Comparison of ENCODE assay signal across 9 cellular contexts in the genomic region with DNA sequence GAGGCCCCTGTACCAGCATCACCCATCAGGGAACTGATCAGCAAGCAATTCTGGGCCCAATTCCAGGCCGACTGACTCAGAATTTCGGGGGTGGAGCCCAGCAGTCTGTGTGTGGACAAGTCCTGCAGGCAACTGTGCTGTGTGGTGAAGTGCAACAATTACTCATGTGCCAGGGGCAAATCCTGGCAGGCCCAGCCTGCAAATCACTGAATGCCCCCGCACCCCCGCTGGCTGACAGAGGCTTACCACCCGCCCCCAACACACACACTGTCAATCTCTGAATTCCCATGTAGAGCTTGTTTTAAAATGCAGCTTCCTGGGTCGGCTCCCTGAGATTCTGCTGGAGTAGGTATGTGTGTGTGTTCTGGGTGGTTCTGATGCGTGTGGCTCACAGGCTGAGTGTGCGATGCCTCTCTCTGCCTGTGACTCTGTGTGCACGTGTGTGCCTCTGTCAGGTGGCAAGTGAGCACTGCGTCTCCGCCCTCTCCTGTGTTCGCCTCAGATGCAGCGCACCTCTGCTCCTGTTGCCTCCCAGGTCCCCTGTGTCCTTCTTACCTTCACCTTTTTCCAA. TPM values are rescaled to one million over a fixed set of nuclear protein-coding genes. Genes with fewer than 3 reads are reported as not detected.
DNase-seq lines count a peak whose midpoint lies in the region; ATAC-seq, FAIRE-seq and TF ChIP-seq lines count a peak whose summit lies in the region.
"Had no signal": no experiment of that assay in that cellular context is flagged by ENCODE, and none has a peak within 500 bp of the region (broad histone marks: within the 10 kb centered on the region; RNA-seq: fewer than 3 reads in every experiment).

No MANE protein-coding gene starts in this region.

- DNase-seq in Ammon's horn (ENCODE audit: low spot score): peak; percentile 83
- DNase-seq in LHCN-M2 (ENCODE audit: low read depth): peak; percentile 95
- peak; percentile 100 for DNase-seq in bronchial epithelial cell (ENCODE audit: low read depth)
- peak; percentile 89 for DNase-seq in mesenchymal stem cell
- no peak for DNase-seq in HuH-7 (ENCODE audit: low spot score)
- DNase-seq in G401 (ENCODE audit: low spot score): no peak
- no peak for DNase-seq in mesothelial cell of epicardium (ENCODE audit: low spot score in 2 of 2, unreplicated experiment in 2 of 2)

- TF ChIP-seq CTCF in bronchial epithelial cell (IDR thresholded peaks at IDR 0.05; ENCODE audit: insufficient read depth, low read length, severe bottlenecking): no peak
- no peak for TF ChIP-seq CTCF in mesothelial cell of epicardium (IDR thresholded peaks at IDR 0.05; ENCODE audit: unreplicated experiment)

- no peak overlapping the region for H3K4me3 Mint-ChIP-seq in mesothelial cell of epicardium

- H3K36me3 Mint-ChIP-seq in mesothelial cell of epicardium: no peaks in the 10 kb centered on the region

- no peak overlapping the region for H2BK120ac ChIP-seq in mesenchymal stem cell (ENCODE audit: low read depth, low read length)

- WGBS in mesenchymal stem cell: 60% methylated on average over 13 of the region's 13 CpGs

- no peak overlapping the region for H3K23ac ChIP-seq in mesenchymal stem cell (ENCODE audit: low read length in 2 of 2)

- H3K9ac ChIP-seq in mesenchymal stem cell (ENCODE audit: low read length): peak overlapping the region; percentile 33

- no peaks in the 10 kb centered on the region for H3K9me3 Mint-ChIP-seq in mesothelial cell of epicardium

- H3K4me1 Mint-ChIP-seq in mesothelial cell of epicardium: peaks cover 7% of the 10 kb centered on the region

- H2AK5ac ChIP-seq in mesenchymal stem cell (ENCODE audit: low read length, severe bottlenecking): no peak overlapping the region

- no peaks in the 10 kb centered on the region for H3K79me1 ChIP-seq in mesenchymal stem cell (replicated peaks; ENCODE audit: low read length, poor library complexity, severe bottlenecking)

- no peaks in the 10 kb centered on the region for H3K9me3 ChIP-seq in mesenchymal stem cell (ENCODE audit: control insufficient read depth, low read length)

- H3K27me3 ChIP-seq in bronchial epithelial cell (ENCODE audit: control insufficient read depth, insufficient read depth, low read length) (no peaks in the 10 kb centered on the region), mesenchymal stem cell (ENCODE audit: control insufficient read depth in 1 of 2, insufficient read depth in 1 of 2, low read length in 2 of 2) (no peaks in the 10 kb centered on the region)

- H2AFZ ChIP-seq in mesenchymal stem cell (ENCODE audit: low read depth, low read length): no peak overlapping the region

- peak overlapping the region in 1 of 2 experiments; percentile 68 for H3K14ac ChIP-seq in mesenchymal stem cell (ENCODE audit: low read length in 2 of 2)

- H3K4ac ChIP-seq in mesenchymal stem cell (ENCODE audit: low read depth in 1 of 2, low read length in 2 of 2): no peak overlapping the region

- H2BK15ac ChIP-seq in mesenchymal stem cell (ENCODE audit: low read depth, poor library complexity, severe bottlenecking): no peak overlapping the region

- peak overlapping the region; percentile 45 for H3K27ac ChIP-seq in mesenchymal stem cell (ENCODE audit: low read length, poor library complexity, severe bottlenecking)
- H3K27ac ChIP-seq: VCaP had no signal

- H4K8ac ChIP-seq in mesenchymal stem cell (ENCODE audit: low read length): no peak overlapping the region

- H3K36me3 ChIP-seq in bronchial epithelial cell (ENCODE audit: control insufficient read depth, insufficient read depth, low read length): no peaks in the 10 kb centered on the region
- H3K36me3 ChIP-seq in mesenchymal stem cell (ENCODE audit: control insufficient read depth in 1 of 2, insufficient read depth in 2 of 2, low read depth in 1 of 2, low read length in 2 of 2): no peaks in the 10 kb centered on the region

- peak overlapping the region; percentile 19 for H3K4me2 ChIP-seq in mesenchymal stem cell (ENCODE audit: low read length, poor library complexity, severe bottlenecking)

- no peak overlapping the region for H2BK5ac ChIP-seq in mesenchymal stem cell (ENCODE audit: low read depth, low read length, poor library complexity, severe bottlenecking)

- peaks cover 21% of the 10 kb centered on the region for H3K4me1 ChIP-seq in mesenchymal stem cell (ENCODE audit: control insufficient read depth, insufficient read depth, low read depth, low read length)

- FAIRE-seq in bronchial epithelial cell (lab: Jason Lieb, UNC): peak; percentile 40

- H3K4me3 ChIP-seq in bronchial epithelial cell (ENCODE audit: low read depth, low read length): no peak overlapping the region
- peak overlapping the region in 1 of 2 experiments; percentile 8 for H3K4me3 ChIP-seq in mesenchymal stem cell (ENCODE audit: insufficient read depth in 1 of 2, low read depth in 1 of 2, low read length in 2 of 2)

- H3K27ac Mint-ChIP-seq in mesothelial cell of epicardium: no peak overlapping the region

- H2BK12ac ChIP-seq in mesenchymal stem cell (ENCODE audit: low read length in 2 of 2): peak overlapping the region in 1 of 2 experiments; percentile 17

- no peak overlapping the region for H4K91ac ChIP-seq in mesenchymal stem cell (ENCODE audit: low read length)

- peak overlapping the region in 1 of 2 experiments; percentile 44 for H3K18ac ChIP-seq in mesenchymal stem cell (ENCODE audit: low read depth in 1 of 2, low read length in 2 of 2)

- no peaks in the 10 kb centered on the region for H3K27me3 Mint-ChIP-seq in mesothelial cell of epicardium (ENCODE audit: low read depth)

- no peak for ATAC-seq in HG03342 (IDR thresholded peaks at IDR 0.05; ENCODE audit: unreplicated experiment)

- in situ Hi-C loops in G401 (cut with HindIII; ENCODE audit: low sequenced_read_pairs): no loop called here

RNA-seq across cellular contexts. Expression of gene SSR1, which starts 45.4 kb away (rescaled TPM):
- 109 and 128 TPM in 2 replicates for total RNA-seq in LHCN-M2 (2014; rRNA removed)
- 84.7 TPM for polyA plus RNA-seq in LHCN-M2 (2012)
- total RNA-seq in bronchial epithelial cell: 36.9 and 54.3 TPM in 2 replicates
- polyA plus RNA-seq in mesenchymal stem cell (2013, experiment 1 of 2): 178 TPM
- polyA plus RNA-seq in mesenchymal stem cell (2013, experiment 2 of 2): 181 TPM
- total RNA-seq in G401 (2014; rRNA removed; shearing (Covaris generic)): 99.9 and 173 TPM in 2 replicates
- 115 to 129 TPM (median 123 TPM) in 3 replicates for total RNA-seq in mesothelial cell of epicardium

Comparison
In these comparisons a context has a peak if more than half of its experiments do, and no peak if none do; other contexts are left out.
1. DNase-seq: peak in Ammon's horn (single experiment), LHCN-M2 (single experiment), bronchial epithelial cell (single experiment) and mesenchymal stem cell (single experiment); none in HuH-7 (single experiment), G401 (single experiment) and mesothelial cell of epicardium (0 of 2).